8 cellular contexts compared by ENCODE assay signal in the genomic region with DNA sequence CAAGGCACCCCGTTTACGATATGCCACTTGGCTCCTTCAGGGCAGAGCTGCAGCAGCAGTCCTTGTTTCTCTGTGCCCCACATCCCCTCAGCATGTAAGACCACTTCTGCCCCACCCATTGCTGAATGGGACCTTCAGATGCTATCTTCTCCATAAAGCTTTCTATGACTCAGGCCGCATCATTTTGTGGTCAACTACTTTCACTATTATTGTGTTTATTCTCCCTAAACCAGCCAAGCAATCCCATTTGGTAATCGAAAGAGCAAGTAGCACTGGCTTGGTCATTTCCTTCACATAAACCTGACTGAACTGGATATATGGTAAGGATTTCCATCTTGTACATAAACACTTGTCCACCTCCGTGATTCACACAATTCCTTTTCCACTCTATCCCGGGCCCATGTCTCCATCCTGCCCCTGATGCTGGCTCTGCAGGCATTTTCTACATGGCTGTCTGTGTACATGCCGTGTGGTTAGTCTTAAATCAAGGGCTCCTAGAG. TPM values are rescaled to one million over a fixed set of nuclear protein-coding genes. Genes with fewer than 3 reads are reported as not detected.
DNase-seq lines count a peak whose midpoint lies in the region; ATAC-seq and TF ChIP-seq lines count a peak whose summit lies in the region.

No MANE protein-coding gene starts in this region.

- no peak for TF ChIP-seq POLR2A in GM18505 (IDR thresholded peaks at IDR 0.05; ENCODE audit: borderline replicate concordance, extremely low read depth, insufficient read depth, insufficient read length)

- H3K4me3 ChIP-seq in ACC112 (ENCODE audit: low read depth, low read length), result no peak overlapping the region; the same call in 1 of the 2 replicates

- no peaks in the 10 kb centered on the region for H3K27me3 Mint-ChIP-seq in activated T-helper 17 cell treated with anti-CD3 and anti-CD28 coated beads, Interleukin-2, amount 50 U/mL, for 72 hours
- peaks cover 23% of the 10 kb centered on the region for H3K27me3 Mint-ChIP-seq in progenitor cell of endocrine pancreas

- H3K4me3 Mint-ChIP-seq in activated T-helper 17 cell treated with anti-CD3 and anti-CD28 coated beads, Interleukin-2, amount 50 U/mL, for 72 hours, result peak overlapping the region; percentile 13
- no peak overlapping the region for H3K4me3 Mint-ChIP-seq in progenitor cell of endocrine pancreas (ENCODE audit: low read depth)

- peaks cover 35% of the 10 kb centered on the region for H3K4me1 Mint-ChIP-seq in activated T-helper 17 cell treated with anti-CD3 and anti-CD28 coated beads, Interleukin-2, amount 50 U/mL, for 72 hours
- peaks cover 19% of the 10 kb centered on the region for H3K4me1 Mint-ChIP-seq in progenitor cell of endocrine pancreas (ENCODE audit: low read depth)

- ATAC-seq in GM19043 (IDR thresholded peaks at IDR 0.05; ENCODE audit: low read depth, unreplicated experiment), result peak; percentile 65
- peak; percentile 68 for ATAC-seq in HG03457 (IDR thresholded peaks at IDR 0.05; ENCODE audit: unreplicated experiment)
- ATAC-seq in activated T-helper 17 cell treated with anti-CD3 and anti-CD28 coated beads, Interleukin-2, amount 50 U/mL, for 72 hours (replicated peaks), result peak; percentile 79
- ATAC-seq in GM18505 (IDR thresholded peaks at IDR 0.05; ENCODE audit: unreplicated experiment), result no peak

- no peaks in the 10 kb centered on the region for H3K27me3 ChIP-seq in ACC112 (ENCODE audit: insufficient read depth, low read length)

- no peaks in the 10 kb centered on the region for H3K79me2 ChIP-seq in ACC112 (ENCODE audit: control insufficient read depth, insufficient read depth, low read length, unreplicated experiment)

- no peaks in the 10 kb centered on the region for H3K9me3 Mint-ChIP-seq in activated T-helper 17 cell treated with anti-CD3 and anti-CD28 coated beads, Interleukin-2, amount 50 U/mL, for 72 hours
- H3K9me3 Mint-ChIP-seq in progenitor cell of endocrine pancreas (ENCODE audit: low read depth), result no peaks in the 10 kb centered on the region

- peaks cover 26% of the 10 kb centered on the region for H3K4me1 ChIP-seq in ACC112 (ENCODE audit: control insufficient read depth, insufficient read depth, low read length, unreplicated experiment)

- peak overlapping the region; percentile 57 for H3K27ac ChIP-seq in ACC112 (ENCODE audit: low read depth, low read length)

- H2AFZ ChIP-seq in ACC112 (ENCODE audit: low read length, unreplicated experiment), result peak overlapping the region; percentile 30

- peak overlapping the region; percentile 9 for H3K27ac Mint-ChIP-seq in activated T-helper 17 cell treated with anti-CD3 and anti-CD28 coated beads, Interleukin-2, amount 50 U/mL, for 72 hours
- H3K27ac Mint-ChIP-seq in progenitor cell of endocrine pancreas, result no peak overlapping the region

- H3K36me3 ChIP-seq in ACC112 (ENCODE audit: insufficient read depth, low read length), result no peaks in the 10 kb centered on the region

- DNase-seq in stimulated activated CD4-positive, alpha-beta T cell treated with anti-CD3 and anti-CD28 coated beads, Interleukin-4, amount 100 ng/mL, for 24 hours, result peak; percentile 39
- DNase-seq in hippocampal formation (lab: John Stamatoyannopoulos, UW), result no peak
- DNase-seq in progenitor cell of endocrine pancreas (ENCODE audit: low spot score, unreplicated experiment), result no peak

- no peak for TF ChIP-seq CTCF in progenitor cell of endocrine pancreas (IDR thresholded peaks at IDR 0.05; ENCODE audit: unreplicated experiment)

- no peaks in the 10 kb centered on the region for H3K36me3 Mint-ChIP-seq in activated T-helper 17 cell treated with anti-CD3 and anti-CD28 coated beads, Interleukin-2, amount 50 U/mL, for 72 hours (ENCODE audit: low read depth)
- no peaks in the 10 kb centered on the region for H3K36me3 Mint-ChIP-seq in progenitor cell of endocrine pancreas (ENCODE audit: insufficient read depth)

RNA-seq across cellular contexts. Expression of a gene that starts 25.7 kb away (rescaled TPM):
- total RNA-seq in activated T-helper 17 cell treated with anti-CD3 and anti-CD28 coated beads, Interleukin-2, amount 50 U/mL, for 72 hours, result under 1 TPM; 0.17 to 0.26 TPM
- total RNA-seq in progenitor cell of endocrine pancreas, result 4.4 and 5.9 TPM in 2 replicates
